8 cellular contexts compared by ENCODE assay signal in genomic region chr15:39934415-39935044, GRCh38. TPM values are rescaled to one million over a fixed set of nuclear protein-coding genes. Genes with fewer than 3 reads are reported as not detected.
DNase-seq lines count a peak whose midpoint lies in the region; ATAC-seq and TF ChIP-seq lines count a peak whose summit lies in the region.

No MANE protein-coding gene starts in this region.

- no peaks in the 10 kb centered on the region for H3K9me3 ChIP-seq in ES-I3 (ENCODE audit: control insufficient read depth, insufficient read depth, low read length)
- no peaks in the 10 kb centered on the region for H3K9me3 ChIP-seq in right atrium auricular region

- no peaks in the 10 kb centered on the region for H3K36me3 ChIP-seq in ES-I3 (ENCODE audit: insufficient read depth, low read length)
- H3K36me3 ChIP-seq in right atrium auricular region: no peaks in the 10 kb centered on the region

- no peaks in the 10 kb centered on the region for H3K4me1 ChIP-seq in ES-I3 (ENCODE audit: insufficient read depth, low read length)
- peaks cover 0 to 36% of the 10 kb centered on the region in 2 donors for H3K4me1 ChIP-seq in right atrium auricular region

- TF ChIP-seq CTCF in HL-60 (IDR thresholded peaks at IDR 0.05; ENCODE audit: insufficient read depth, low read length) (no peak), right atrium auricular region (IDR thresholded peaks at IDR 0.05) (no peak)

- no peak for ATAC-seq in activated naive CD4-positive, alpha-beta T cell treated with anti-CD3 and anti-CD28 coated beads, Interleukin-2, amount 50 U/mL, for 72 hours

- H3K36me3 Mint-ChIP-seq in activated naive CD4-positive, alpha-beta T cell treated with anti-CD3 and anti-CD28 coated beads, Interleukin-2, amount 50 U/mL, for 72 hours: peaks cover 12 to 25% of the 10 kb centered on the region in 2 donors

- DNase-seq in HL-60 (ENCODE audit: low read depth in 1 of 2, low spot score in 1 of 2) (peak in 1 of 2 experiments; percentile 10), right atrium auricular region (ENCODE audit: low spot score) (no peak), retina (peak; percentile 85), epidermal melanocyte (ENCODE audit: insufficient read length, low spot score) (no peak), NCI-H2196 treated with DMSO at 0.1 percent for 48 hours (lab: John Stamatoyannopoulos, UW; ENCODE audit: unreplicated experiment) (no peak), UCSD-AML1 (lab: John Stamatoyannopoulos, UW; ENCODE audit: unreplicated experiment) (no peak)
- no peak for DNase-seq in activated naive CD4-positive, alpha-beta T cell treated with anti-CD3 and anti-CD28 coated beads, Interleukin-2, amount 50 U/mL, for 72 hours (ENCODE audit: low spot score in 2 of 2)

- peak overlapping the region; percentile 83 for H3K9ac ChIP-seq in ES-I3 (ENCODE audit: low read depth, low read length)

- H3K9me3 Mint-ChIP-seq in activated naive CD4-positive, alpha-beta T cell treated with anti-CD3 and anti-CD28 coated beads, Interleukin-2, amount 50 U/mL, for 72 hours: peaks cover 0 to 10% of the 10 kb centered on the region in 2 donors

- peak overlapping the region; percentile 88 for H3K27ac Mint-ChIP-seq in activated naive CD4-positive, alpha-beta T cell treated with anti-CD3 and anti-CD28 coated beads, Interleukin-2, amount 50 U/mL, for 72 hours

- H3K27me3 ChIP-seq in HL-60 (ENCODE audit: insufficient read depth, poor library complexity, severe bottlenecking): no peaks in the 10 kb centered on the region
- no peaks in the 10 kb centered on the region for H3K27me3 ChIP-seq in right atrium auricular region

- peak overlapping the region; percentile 61 for H3K4me3 ChIP-seq in HL-60 (replicated peaks; ENCODE audit: insufficient read depth, low read length)
- peak overlapping the region; percentile 68 to 80 for H3K4me3 ChIP-seq in right atrium auricular region

- H3K27ac ChIP-seq in HL-60 (replicated peaks): peak overlapping the region; percentile 82
- peak overlapping the region; percentile 82 to 86 for H3K27ac ChIP-seq in right atrium auricular region

RNA-seq across cellular contexts. Expression of gene EIF2AK4, which starts 0.6 kb away (rescaled TPM):
- total RNA-seq in activated naive CD4-positive, alpha-beta T cell treated with anti-CD3 and anti-CD28 coated beads, Interleukin-2, amount 50 U/mL, for 72 hours: 10 to 100 TPM; 32.1 to 39.0 TPM
- total RNA-seq in right atrium auricular region: 10 to 100 TPM; 27.8 to 28.1 TPM

RNA-seq across cellular contexts. Expression of gene GPR176, which starts 14.5 kb away (rescaled TPM):
- under 1 TPM; 0.41 to 0.47 TPM for total RNA-seq in activated naive CD4-positive, alpha-beta T cell treated with anti-CD3 and anti-CD28 coated beads, Interleukin-2, amount 50 U/mL, for 72 hours
- 1 to 10 TPM; 4.3 to 6.7 TPM for total RNA-seq in right atrium auricular region
